Comparison of ENCODE assay signal across 2 cellular contexts in genomic region chr2:122692400-122693083, GRCh38.
TF ChIP-seq lines count a peak whose summit lies in the region.

No MANE protein-coding gene starts in this region.

TF ChIP-seq in liver, 16 proteins besides CTCF, POLR2A, EP300 and RAD21 (continued from another document):
- TF ChIP-seq, protein P1, sequence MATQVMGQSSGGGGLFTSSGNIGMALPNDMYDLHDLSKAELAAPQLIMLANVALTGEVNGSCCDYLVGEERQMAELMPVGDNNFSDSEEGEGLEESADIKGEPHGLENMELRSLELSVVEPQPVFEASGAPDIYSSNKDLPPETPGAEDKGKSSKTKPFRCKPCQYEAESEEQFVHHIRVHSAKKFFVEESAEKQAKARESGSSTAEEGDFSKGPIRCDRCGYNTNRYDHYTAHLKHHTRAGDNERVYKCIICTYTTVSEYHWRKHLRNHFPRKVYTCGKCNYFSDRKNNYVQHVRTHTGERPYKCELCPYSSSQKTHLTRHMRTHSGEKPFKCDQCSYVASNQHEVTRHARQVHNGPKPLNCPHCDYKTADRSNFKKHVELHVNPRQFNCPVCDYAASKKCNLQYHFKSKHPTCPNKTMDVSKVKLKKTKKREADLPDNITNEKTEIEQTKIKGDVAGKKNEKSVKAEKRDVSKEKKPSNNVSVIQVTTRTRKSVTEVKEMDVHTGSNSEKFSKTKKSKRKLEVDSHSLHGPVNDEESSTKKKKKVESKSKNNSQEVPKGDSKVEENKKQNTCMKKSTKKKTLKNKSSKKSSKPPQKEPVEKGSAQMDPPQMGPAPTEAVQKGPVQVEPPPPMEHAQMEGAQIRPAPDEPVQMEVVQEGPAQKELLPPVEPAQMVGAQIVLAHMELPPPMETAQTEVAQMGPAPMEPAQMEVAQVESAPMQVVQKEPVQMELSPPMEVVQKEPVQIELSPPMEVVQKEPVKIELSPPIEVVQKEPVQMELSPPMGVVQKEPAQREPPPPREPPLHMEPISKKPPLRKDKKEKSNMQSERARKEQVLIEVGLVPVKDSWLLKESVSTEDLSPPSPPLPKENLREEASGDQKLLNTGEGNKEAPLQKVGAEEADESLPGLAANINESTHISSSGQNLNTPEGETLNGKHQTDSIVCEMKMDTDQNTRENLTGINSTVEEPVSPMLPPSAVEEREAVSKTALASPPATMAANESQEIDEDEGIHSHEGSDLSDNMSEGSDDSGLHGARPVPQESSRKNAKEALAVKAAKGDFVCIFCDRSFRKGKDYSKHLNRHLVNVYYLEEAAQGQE (IDR thresholded peaks at IDR 0.05): no peak
- TF ChIP-seq EGR1 (IDR thresholded peaks at IDR 0.05; ENCODE audit: low read depth in 2 of 2): no peak
- TF ChIP-seq FOXA1 (IDR thresholded peaks at IDR 0.05): no peak
- no peak for TF ChIP-seq TAF1 (conservative IDR thresholded peaks at IDR 0.05)
- no peak for TF ChIP-seq GABPA (IDR thresholded peaks at IDR 0.05 in 1 of 2, conservative IDR thresholded peaks at IDR 0.05 in 1 of 2)
- TF ChIP-seq, protein P2, sequence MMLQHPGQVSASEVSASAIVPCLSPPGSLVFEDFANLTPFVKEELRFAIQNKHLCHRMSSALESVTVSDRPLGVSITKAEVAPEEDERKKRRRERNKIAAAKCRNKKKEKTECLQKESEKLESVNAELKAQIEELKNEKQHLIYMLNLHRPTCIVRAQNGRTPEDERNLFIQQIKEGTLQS (IDR thresholded peaks at IDR 0.05): no peak
- no peak for TF ChIP-seq FOXA2 (IDR thresholded peaks at IDR 0.05)
- TF ChIP-seq HNF4A (conservative IDR thresholded peaks at IDR 0.05): peak in 1 of 2 donors; percentile 45
- no peak for TF ChIP-seq YY1 (IDR thresholded peaks at IDR 0.05)

TF ChIP-seq in HepG2, 621 proteins besides CTCF, POLR2A, EP300 and RAD21 (continued from another document):
- no peak for TF ChIP-seq ZBTB49 (CRISPR knock-in tag; IDR thresholded peaks at IDR 0.05; ENCODE audit: borderline replicate concordance)
- TF ChIP-seq, protein P3, sequence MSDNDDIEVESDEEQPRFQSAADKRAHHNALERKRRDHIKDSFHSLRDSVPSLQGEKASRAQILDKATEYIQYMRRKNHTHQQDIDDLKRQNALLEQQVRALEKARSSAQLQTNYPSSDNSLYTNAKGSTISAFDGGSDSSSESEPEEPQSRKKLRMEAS (IDR thresholded peaks at IDR 0.05): no peak
- no peak for TF ChIP-seq ZNF746 (CRISPR knock-in tag; IDR thresholded peaks at IDR 0.05)
- TF ChIP-seq ZNF432 (CRISPR knock-in tag; IDR thresholded peaks at IDR 0.05; ENCODE audit: borderline replicate concordance): no peak
- no peak for TF ChIP-seq ZNF34 (CRISPR knock-in tag; IDR thresholded peaks at IDR 0.05; ENCODE audit: borderline replicate concordance)
- TF ChIP-seq TEAD3 (CRISPR knock-in tag; optimal IDR thresholded peaks at IDR 0.05; ENCODE audit: borderline replicate concordance): no peak
- TF ChIP-seq ZNF703 (CRISPR knock-in tag; IDR thresholded peaks at IDR 0.05; ENCODE audit: borderline replicate concordance): no peak
